1 cellular context compared by ENCODE assay signal in the genomic region with DNA sequence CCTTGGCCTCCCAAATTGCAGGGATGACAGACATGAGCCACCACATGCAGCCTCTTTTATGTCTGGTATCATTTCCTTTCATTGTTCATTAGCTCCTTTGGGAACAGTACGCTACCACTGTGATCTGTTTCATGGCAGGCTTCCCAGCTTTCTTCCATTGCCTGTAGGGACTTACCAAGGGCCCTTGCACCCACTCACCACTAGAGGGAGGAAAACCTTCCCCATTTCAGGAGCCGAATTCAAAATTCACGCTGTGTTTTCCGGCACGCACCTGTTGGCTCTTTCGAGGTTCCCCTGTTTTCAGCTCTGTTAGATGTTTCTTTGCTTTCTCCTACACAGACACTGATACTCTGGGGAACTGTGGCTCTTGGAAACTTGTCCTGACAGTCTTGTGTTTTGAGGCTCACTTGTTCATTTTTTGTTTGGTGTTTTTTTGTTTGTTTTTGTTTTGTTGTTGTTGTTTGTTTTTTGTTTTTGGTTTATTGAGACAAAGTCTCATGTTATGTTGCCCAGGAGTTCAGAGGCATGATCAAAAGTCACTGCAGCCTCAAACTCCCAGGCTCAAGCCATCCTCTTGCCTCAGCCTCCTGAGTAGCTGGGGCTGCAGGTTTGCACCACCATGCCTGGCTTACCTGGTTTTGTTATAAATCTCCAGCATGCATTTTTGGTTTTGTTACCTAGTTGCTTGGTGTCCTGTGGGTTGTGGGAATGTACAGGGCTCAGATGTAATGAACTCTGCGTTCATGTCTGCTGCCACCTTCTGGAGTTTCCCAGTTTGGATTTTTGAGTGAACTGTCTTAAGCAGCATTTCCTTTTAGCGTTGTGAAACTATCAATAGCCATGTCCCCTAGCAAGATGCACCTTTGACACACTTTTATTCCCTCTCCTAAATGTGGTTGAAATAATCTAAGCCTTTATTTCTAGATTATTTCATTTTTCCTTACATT.
TF ChIP-seq lines count a peak whose summit lies in the region.

No MANE protein-coding gene starts in this region.

TF ChIP-seq in HepG2, 621 proteins besides CTCF, POLR2A, EP300 and RAD21 (continued from another document):
- TF ChIP-seq, protein P1, sequence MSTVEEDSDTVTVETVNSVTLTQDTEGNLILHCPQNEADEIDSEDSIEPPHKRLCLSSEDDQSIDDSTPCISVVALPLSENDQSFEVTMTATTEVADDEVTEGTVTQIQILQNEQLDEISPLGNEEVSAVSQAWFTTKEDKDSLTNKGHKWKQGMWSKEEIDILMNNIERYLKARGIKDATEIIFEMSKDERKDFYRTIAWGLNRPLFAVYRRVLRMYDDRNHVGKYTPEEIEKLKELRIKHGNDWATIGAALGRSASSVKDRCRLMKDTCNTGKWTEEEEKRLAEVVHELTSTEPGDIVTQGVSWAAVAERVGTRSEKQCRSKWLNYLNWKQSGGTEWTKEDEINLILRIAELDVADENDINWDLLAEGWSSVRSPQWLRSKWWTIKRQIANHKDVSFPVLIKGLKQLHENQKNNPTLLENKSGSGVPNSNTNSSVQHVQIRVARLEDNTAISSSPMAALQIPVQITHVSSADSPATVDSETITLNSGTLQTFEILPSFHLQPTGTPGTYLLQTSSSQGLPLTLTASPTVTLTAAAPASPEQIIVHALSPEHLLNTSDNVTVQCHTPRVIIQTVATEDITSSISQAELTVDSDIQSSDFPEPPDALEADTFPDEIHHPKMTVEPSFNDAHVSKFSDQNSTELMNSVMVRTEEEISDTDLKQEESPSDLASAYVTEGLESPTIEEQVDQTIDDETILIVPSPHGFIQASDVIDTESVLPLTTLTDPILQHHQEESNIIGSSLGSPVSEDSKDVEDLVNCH (CRISPR knock-in tag; IDR thresholded peaks at IDR 0.05), result no peak
- TF ChIP-seq, protein P2, sequence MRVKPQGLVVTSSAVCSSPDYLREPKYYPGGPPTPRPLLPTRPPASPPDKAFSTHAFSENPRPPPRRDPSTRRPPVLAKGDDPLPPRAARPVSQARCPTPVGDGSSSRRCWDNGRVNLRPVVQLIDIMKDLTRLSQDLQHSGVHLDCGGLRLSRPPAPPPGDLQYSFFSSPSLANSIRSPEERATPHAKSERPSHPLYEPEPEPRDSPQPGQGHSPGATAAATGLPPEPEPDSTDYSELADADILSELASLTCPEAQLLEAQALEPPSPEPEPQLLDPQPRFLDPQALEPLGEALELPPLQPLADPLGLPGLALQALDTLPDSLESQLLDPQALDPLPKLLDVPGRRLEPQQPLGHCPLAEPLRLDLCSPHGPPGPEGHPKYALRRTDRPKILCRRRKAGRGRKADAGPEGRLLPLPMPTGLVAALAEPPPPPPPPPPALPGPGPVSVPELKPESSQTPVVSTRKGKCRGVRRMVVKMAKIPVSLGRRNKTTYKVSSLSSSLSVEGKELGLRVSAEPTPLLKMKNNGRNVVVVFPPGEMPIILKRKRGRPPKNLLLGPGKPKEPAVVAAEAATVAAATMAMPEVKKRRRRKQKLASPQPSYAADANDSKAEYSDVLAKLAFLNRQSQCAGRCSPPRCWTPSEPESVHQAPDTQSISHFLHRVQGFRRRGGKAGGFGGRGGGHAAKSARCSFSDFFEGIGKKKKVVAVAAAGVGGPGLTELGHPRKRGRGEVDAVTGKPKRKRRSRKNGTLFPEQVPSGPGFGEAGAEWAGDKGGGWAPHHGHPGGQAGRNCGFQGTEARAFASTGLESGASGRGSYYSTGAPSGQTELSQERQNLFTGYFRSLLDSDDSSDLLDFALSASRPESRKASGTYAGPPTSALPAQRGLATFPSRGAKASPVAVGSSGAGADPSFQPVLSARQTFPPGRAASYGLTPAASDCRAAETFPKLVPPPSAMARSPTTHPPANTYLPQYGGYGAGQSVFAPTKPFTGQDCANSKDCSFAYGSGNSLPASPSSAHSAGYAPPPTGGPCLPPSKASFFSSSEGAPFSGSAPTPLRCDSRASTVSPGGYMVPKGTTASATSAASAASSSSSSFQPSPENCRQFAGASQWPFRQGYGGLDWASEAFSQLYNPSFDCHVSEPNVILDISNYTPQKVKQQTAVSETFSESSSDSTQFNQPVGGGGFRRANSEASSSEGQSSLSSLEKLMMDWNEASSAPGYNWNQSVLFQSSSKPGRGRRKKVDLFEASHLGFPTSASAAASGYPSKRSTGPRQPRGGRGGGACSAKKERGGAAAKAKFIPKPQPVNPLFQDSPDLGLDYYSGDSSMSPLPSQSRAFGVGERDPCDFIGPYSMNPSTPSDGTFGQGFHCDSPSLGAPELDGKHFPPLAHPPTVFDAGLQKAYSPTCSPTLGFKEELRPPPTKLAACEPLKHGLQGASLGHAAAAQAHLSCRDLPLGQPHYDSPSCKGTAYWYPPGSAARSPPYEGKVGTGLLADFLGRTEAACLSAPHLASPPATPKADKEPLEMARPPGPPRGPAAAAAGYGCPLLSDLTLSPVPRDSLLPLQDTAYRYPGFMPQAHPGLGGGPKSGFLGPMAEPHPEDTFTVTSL (CRISPR knock-in tag; IDR thresholded peaks at IDR 0.05; ENCODE audit: borderline replicate concordance), result peak; percentile 56; the same call in 1 of the 2 replicates
- TF ChIP-seq ARNT (IDR thresholded peaks at IDR 0.05) (no peak), FOXP1 (IDR thresholded peaks at IDR 0.05) (no peak), FOXP1 (CRISPR knock-in tag; IDR thresholded peaks at IDR 0.05) (no peak), DNMT1 (CRISPR knock-in tag; IDR thresholded peaks at IDR 0.05) (no peak)
